Comparison of ENCODE assay signal across 8 cellular contexts in genomic region chr14:77641534-77642341, GRCh38. TPM values are rescaled to one million over a fixed set of nuclear protein-coding genes. Genes with fewer than 3 reads are reported as not detected.
A peak's percentile ranks its signal among the peaks of the same experiment; 100 is the strongest.
DNase-seq lines count a peak whose midpoint lies in the region; ATAC-seq and TF ChIP-seq lines count a peak whose summit lies in the region.

No MANE protein-coding gene starts in this region.

- TF ChIP-seq POLR2A in NB4 (IDR thresholded peaks at IDR 0.05; ENCODE audit: extremely low read depth, insufficient read length) (no peak), esophagus squamous epithelium (IDR thresholded peaks at IDR 0.05) (no peak), ovary (IDR thresholded peaks at IDR 0.05) (no peak), suprapubic skin (IDR thresholded peaks at IDR 0.05) (no peak)

- H3K27ac ChIP-seq in esophagus squamous epithelium: peak overlapping the region; percentile 68 to 89 (median 74)
- peak overlapping the region; percentile 48 to 79 for H3K27ac ChIP-seq in ovary
- H3K27ac ChIP-seq in suprapubic skin: peak overlapping the region; percentile 78

- H3K4me1 ChIP-seq in esophagus squamous epithelium (peaks cover 0 to 19% (median 10%) of the 10 kb centered on the region in 3 donors), ovary (ENCODE audit: insufficient read depth) (no peaks in the 10 kb centered on the region), suprapubic skin (peaks cover 11% of the 10 kb centered on the region)

- TF ChIP-seq CTCF in NB4 (IDR thresholded peaks at IDR 0.05; ENCODE audit: low read depth, low read length): no peak
- no peak for TF ChIP-seq CTCF in esophagus squamous epithelium (IDR thresholded peaks at IDR 0.05)
- no peak for TF ChIP-seq CTCF in ovary (IDR thresholded peaks at IDR 0.05)
- no peak for TF ChIP-seq CTCF in suprapubic skin (IDR thresholded peaks at IDR 0.05)

- TF ChIP-seq EP300 in ovary (IDR thresholded peaks at IDR 0.05) (no peak), suprapubic skin (IDR thresholded peaks at IDR 0.05) (no peak)

- WGBS in esophagus squamous epithelium, 2 donors: 14 to 34% methylated on average over 32 to 36 of the region's 47 CpGs
- WGBS in ovary, 3 donors: 7 to 10% (median 7%) methylated on average over 47 of the region's 47 CpGs
- 22% methylated on average over 47 of the region's 47 CpGs for WGBS in suprapubic skin

- peak overlapping the region; percentile 17 for H3K4me3 ChIP-seq in NB4 (ENCODE audit: low read depth, low read length)
- H3K4me3 ChIP-seq in esophagus squamous epithelium: peak overlapping the region; percentile 31 to 70 (median 46)
- peak overlapping the region; percentile 34 for H3K4me3 ChIP-seq in ovary
- peak overlapping the region; percentile 58 for H3K4me3 ChIP-seq in suprapubic skin

- ATAC-seq in GM18867 (IDR thresholded peaks at IDR 0.05; ENCODE audit: unreplicated experiment) (peak; percentile 75), HG03108 (IDR thresholded peaks at IDR 0.05; ENCODE audit: unreplicated experiment) (no peak), GM18861 (IDR thresholded peaks at IDR 0.05; ENCODE audit: unreplicated experiment) (no peak)

- H3K9me3 ChIP-seq in esophagus squamous epithelium: no peaks in the 10 kb centered on the region
- H3K9me3 ChIP-seq in ovary: no peaks in the 10 kb centered on the region
- H3K9me3 ChIP-seq in suprapubic skin: no peaks in the 10 kb centered on the region

- no peaks in the 10 kb centered on the region for H3K27me3 ChIP-seq in esophagus squamous epithelium
- no peaks in the 10 kb centered on the region for H3K27me3 ChIP-seq in ovary
- no peaks in the 10 kb centered on the region for H3K27me3 ChIP-seq in suprapubic skin

- peak; percentile 68 for DNase-seq in NB4 (ENCODE audit: low read depth)
- DNase-seq in activated T-cell treated with anti-CD3 and anti-CD28 coated beads, Interleukin-2, amount 50 U/mL, for 1 hour: peak; percentile 70
- no peak for DNase-seq in esophagus squamous epithelium (lab: John Stamatoyannopoulos, UW)
- DNase-seq in ovary: peak; percentile 73 to 86 (median 78)
- peak; percentile 76 to 86 for DNase-seq in suprapubic skin (ENCODE audit: low spot score in 2 of 2)

- intact Hi-C loops in esophagus squamous epithelium (cut with DNase I) (no loop called here), ovary (cut with DNase I) (no loop called here)

- no peaks in the 10 kb centered on the region for H3K36me3 ChIP-seq in esophagus squamous epithelium
- H3K36me3 ChIP-seq in ovary: no peaks in the 10 kb centered on the region
- H3K36me3 ChIP-seq in suprapubic skin: no peaks in the 10 kb centered on the region

RNA-seq across cellular contexts. Expression of gene SPTLC2, which starts 25.3 kb away (rescaled TPM):
- total RNA-seq in esophagus squamous epithelium (10 to 100 TPM; 35.1 to 50.5 (median 39.9) TPM), ovary (10 to 100 TPM; 13.1 to 31.1 (median 22.2) TPM), suprapubic skin (10 to 100 TPM; 18.9 to 24.6 (median 22.8) TPM)
- 10 to 100 TPM in 1 of 2 donors, 1 to 10 TPM in 1; 8.0 to 18.4 TPM for polyA plus RNA-seq in ovary
